25 cellular contexts compared by ENCODE assay signal in genomic region chr3:151218136-151218535, GRCh38. TPM values are rescaled to one million over a fixed set of nuclear protein-coding genes. Genes with fewer than 3 reads are reported as not detected.
"Had no signal": no experiment of that assay in that cellular context is flagged by ENCODE, and none has a peak within 500 bp of the region (broad histone marks: within the 10 kb centered on the region; RNA-seq: fewer than 3 reads in every experiment).

No MANE protein-coding gene starts in this region.

- H3K36me3 ChIP-seq: brain microvascular endothelial cell, neutrophil, pancreas, tibial artery, uterus had no signal

- H3K9me3 ChIP-seq: neutrophil, pancreas, psoas muscle, uterus had no signal

- H3K27me3 Mint-ChIP-seq: activated T-cell treated with anti-CD3 and anti-CD28 coated beads, Interleukin-2, amount 50 U/mL, for 24 hours; activated T-helper 17 cell treated with anti-CD3 and anti-CD28 coated beads, Interleukin-2, amount 50 U/mL, for 72 hours; central memory CD8-positive, alpha-beta T cell; natural killer cell treated with Interleukin-12 subunit alpha and Interleukin-12 subunit beta and Interleukin-15 and Interleukin-18, amount 100 ng/mL, for 72 hours; stimulated activated naive CD8-positive, alpha-beta T cell treated with anti-CD3 and anti-CD28 coated beads, Interleukin-15, amount 100 ng/mL, for 72 hours had no signal

- H2AFZ ChIP-seq: hepatocyte had no signal

- H3K27me3 ChIP-seq: brain microvascular endothelial cell, foreskin keratinocyte, hepatocyte, neutrophil, pancreas, tibial artery, uterus had no signal

- DNase-seq: activated CD4-positive, alpha-beta T cell treated with anti-CD3 and anti-CD28 coated beads for 1 hour; activated CD4-positive, alpha-beta T cell treated with anti-CD3 and anti-CD28 coated beads, Interleukin-2, amount 50 U/mL, for 1 hour; activated T-cell treated with anti-CD3 and anti-CD28 coated beads, Interleukin-2, amount 50 U/mL, for 24 hours; aorta; brain microvascular endothelial cell; effector memory CD4-positive, alpha-beta T cell; foreskin keratinocyte; pancreas; psoas muscle; right cardiac atrium; stimulated activated CD4-positive, alpha-beta T cell treated with anti-CD3 and anti-CD28 coated beads, Interleukin-2, amount 100 ng/mL, for 24 hours; stimulated activated naive CD8-positive, alpha-beta T cell treated with anti-CD3 and anti-CD28 coated beads, Interleukin-15, amount 100 ng/mL, for 72 hours; tibial artery; uterus had no signal

- H3K27ac Mint-ChIP-seq: activated naive CD4-positive, alpha-beta T cell treated with anti-CD3 and anti-CD28 coated beads, Interleukin-2, amount 50 U/mL, for 72 hours; activated T-helper 17 cell treated with anti-CD3 and anti-CD28 coated beads, Interleukin-2, amount 50 U/mL, for 72 hours; memory B cell; natural killer cell treated with Interleukin-12 subunit alpha and Interleukin-12 subunit beta and Interleukin-15 and Interleukin-18, amount 100 ng/mL, for 72 hours; stimulated activated effector memory CD8-positive, alpha-beta T cell treated with anti-CD3 and anti-CD28 coated beads, Interleukin-12 subunit alpha, Interleukin-12 subunit beta, amount 100 ng/mL, for 72 hours; stimulated activated naive CD8-positive, alpha-beta T cell treated with anti-CD3 and anti-CD28 coated beads, Interleukin-15, amount 100 ng/mL, for 72 hours had no signal

- H3K4me2 ChIP-seq: hepatocyte had no signal

- H3K4me1 ChIP-seq: pancreas had no signal

- H3K4me3 ChIP-seq: hepatocyte, pancreas, psoas muscle, tibial artery, uterus had no signal

- H3K79me2 ChIP-seq: hepatocyte had no signal

- H3K27ac ChIP-seq: brain microvascular endothelial cell, foreskin keratinocyte, hepatocyte, neutrophil, pancreas, tibial artery had no signal

- H3K36me3 Mint-ChIP-seq: stimulated activated effector memory CD8-positive, alpha-beta T cell treated with anti-CD3 and anti-CD28 coated beads, Interleukin-12 subunit alpha, Interleukin-12 subunit beta, amount 100 ng/mL, for 72 hours had no signal

- H3K4me3 Mint-ChIP-seq: activated T-cell treated with anti-CD3 and anti-CD28 coated beads, Interleukin-2, amount 50 U/mL, for 24 hours; activated T-helper 17 cell treated with anti-CD3 and anti-CD28 coated beads, Interleukin-2, amount 50 U/mL, for 72 hours; central memory CD8-positive, alpha-beta T cell; memory B cell; natural killer cell treated with Interleukin-12 subunit alpha and Interleukin-12 subunit beta and Interleukin-15 and Interleukin-18, amount 100 ng/mL, for 72 hours; stimulated activated effector memory CD8-positive, alpha-beta T cell treated with anti-CD3 and anti-CD28 coated beads, Interleukin-12 subunit alpha, Interleukin-12 subunit beta, amount 100 ng/mL, for 72 hours; stimulated activated naive CD8-positive, alpha-beta T cell treated with anti-CD3 and anti-CD28 coated beads, Interleukin-15, amount 100 ng/mL, for 72 hours had no signal

- H3K9me3 Mint-ChIP-seq: memory B cell had no signal

- ATAC-seq: activated T-helper 17 cell treated with anti-CD3 and anti-CD28 coated beads, Interleukin-2, amount 50 U/mL, for 72 hours; natural killer cell treated with Interleukin-12 subunit alpha and Interleukin-12 subunit beta and Interleukin-15 and Interleukin-18, amount 100 ng/mL, for 72 hours; pancreas; right cardiac atrium; stimulated activated effector memory CD8-positive, alpha-beta T cell treated with anti-CD3 and anti-CD28 coated beads, Interleukin-12 subunit alpha, Interleukin-12 subunit beta, amount 100 ng/mL, for 72 hours; stimulated activated naive CD8-positive, alpha-beta T cell treated with anti-CD3 and anti-CD28 coated beads, Interleukin-15, amount 100 ng/mL, for 72 hours had no signal

- FAIRE-seq: colon, pancreas had no signal

- H3K4me1 Mint-ChIP-seq: central memory CD8-positive, alpha-beta T cell; memory B cell had no signal

RNA-seq across cellular contexts. Expression of gene GPR171, which starts 15.1 kb away (rescaled TPM):
- total RNA-seq: dermis microvascular lymphatic vessel endothelial cell, foreskin keratinocyte, glomerular endothelial cell, hepatocyte had no signal
- polyA plus RNA-seq: foreskin keratinocyte had no signal
